23 cellular contexts compared by ENCODE assay signal in the genomic region with DNA sequence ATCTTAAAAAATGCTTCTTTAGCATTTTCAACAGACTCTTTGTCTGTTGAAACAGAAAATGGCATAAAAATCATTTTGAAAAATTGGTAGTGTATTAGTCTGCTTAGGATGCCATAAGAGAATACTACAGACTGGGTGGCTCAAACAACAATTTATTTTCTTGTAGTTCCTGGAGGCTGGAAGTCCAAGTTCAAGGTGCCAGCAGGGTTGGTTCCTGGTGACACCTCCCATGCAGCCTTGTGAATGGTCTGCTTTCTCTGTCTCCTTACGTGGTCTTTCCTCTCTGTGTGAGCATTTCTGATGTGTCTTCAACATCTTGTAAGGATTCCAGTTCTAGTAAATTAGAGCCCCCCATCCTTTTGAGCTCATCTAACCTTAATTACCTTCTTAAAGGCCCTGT.
"Had no signal": no experiment of that assay in that cellular context is flagged by ENCODE, and none has a peak within 500 bp of the region (broad histone marks: within the 10 kb centered on the region; RNA-seq: fewer than 3 reads in every experiment).

No MANE protein-coding gene starts in this region.

- H3K27ac ChIP-seq: colonic mucosa, coronary artery, dorsolateral prefrontal cortex, epithelial cell of prostate, esophagus muscularis mucosa, esophagus squamous epithelium, foreskin keratinocyte, gastrocnemius medialis, gastroesophageal sphincter, heart left ventricle, heart right ventricle had no signal

- H3K36me3 ChIP-seq: colonic mucosa, esophagus muscularis mucosa, esophagus squamous epithelium, gastrocnemius medialis, gastroesophageal sphincter, heart left ventricle, heart right ventricle had no signal

- H3K9me3 ChIP-seq: colonic mucosa, esophagus muscularis mucosa, esophagus squamous epithelium, gastrocnemius medialis, gastroesophageal sphincter had no signal

- H3K4me3 ChIP-seq: colonic mucosa, coronary artery, dorsolateral prefrontal cortex, esophagus muscularis mucosa, esophagus squamous epithelium, gastrocnemius medialis, gastroesophageal sphincter, heart left ventricle, heart right ventricle had no signal

- DNase-seq: colonic mucosa; cortex of kidney; dermis blood vessel endothelial cell; dorsolateral prefrontal cortex; effector CD4-positive, alpha-beta T cell; effector CD8-positive, alpha-beta T cell; effector memory CD4-positive, alpha-beta T cell; effector memory CD8-positive, alpha-beta T cell; endodermal cell; erythroblast; esophagus squamous epithelium; foreskin fibroblast; foreskin keratinocyte; foreskin melanocyte; gastrocnemius medialis; glutamatergic neuron; head of caudate nucleus; heart left ventricle; heart right ventricle had no signal

- H3K27me3 ChIP-seq: colonic mucosa, dorsolateral prefrontal cortex, esophagus muscularis mucosa, esophagus squamous epithelium, foreskin keratinocyte, gastrocnemius medialis, gastroesophageal sphincter, heart left ventricle, heart right ventricle had no signal

- H3K4me1 ChIP-seq: colonic mucosa, esophagus muscularis mucosa, esophagus squamous epithelium, foreskin keratinocyte, gastrocnemius medialis, gastroesophageal sphincter, heart left ventricle, heart right ventricle had no signal
